Comparison of ENCODE assay signal across 21 cellular contexts in the genomic region with DNA sequence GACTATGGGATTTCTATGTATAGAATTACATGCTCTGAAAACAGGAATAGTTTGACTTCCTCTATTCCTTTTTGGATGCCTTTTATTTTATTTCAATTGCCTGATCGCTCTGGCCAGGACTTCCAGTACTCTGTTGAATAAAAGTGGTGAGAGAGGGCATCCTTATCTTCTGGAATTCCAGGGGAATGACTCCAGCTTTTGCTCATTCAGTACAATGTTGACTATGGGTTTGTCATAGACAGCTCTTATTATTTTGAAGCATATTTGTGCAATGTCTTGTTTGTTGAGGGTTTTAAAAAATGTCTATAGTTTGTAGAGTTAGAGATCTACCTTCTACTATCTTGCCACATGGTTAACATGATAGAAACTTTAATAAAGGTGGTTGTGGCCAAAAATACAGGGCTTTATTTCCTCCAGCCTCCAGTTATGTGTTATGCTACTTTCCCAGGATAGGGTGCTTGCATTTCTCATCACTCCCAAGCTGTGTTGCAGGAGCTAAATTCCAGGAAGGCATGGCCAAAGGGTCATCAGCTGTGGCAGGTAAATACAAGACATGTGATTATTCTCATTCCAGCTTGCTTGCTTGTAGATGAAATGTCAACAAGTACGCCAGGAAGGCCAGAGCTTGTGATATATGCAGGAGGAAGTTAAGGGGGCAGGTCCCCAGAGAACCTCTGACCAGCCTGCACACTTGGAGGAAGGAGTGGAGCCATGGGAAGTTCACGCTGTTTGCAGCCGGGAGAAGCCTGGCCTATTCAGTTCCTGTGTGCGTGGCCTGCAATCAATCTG.
DNase-seq lines count a peak whose midpoint lies in the region; ATAC-seq, FAIRE-seq and TF ChIP-seq lines count a peak whose summit lies in the region.
"Had no signal": no experiment of that assay in that cellular context is flagged by ENCODE, and none has a peak within 500 bp of the region (broad histone marks: within the 10 kb centered on the region; RNA-seq: fewer than 3 reads in every experiment).

No MANE protein-coding gene starts in this region.

- TF ChIP-seq POLR2A in stomach (IDR thresholded peaks at IDR 0.05) = no peak

- ATAC-seq in lower lobe of right lung (no peak), HG02759 (IDR thresholded peaks at IDR 0.05; ENCODE audit: unreplicated experiment) (no peak)

- H3K4me1 ChIP-seq in mesodermal cell (ENCODE audit: control insufficient read depth, insufficient read depth, low read length, poor library complexity, severe bottlenecking) (peaks cover 7% of the 10 kb centered on the region), stomach (no peaks in the 10 kb centered on the region), lower lobe of right lung (no peaks in the 10 kb centered on the region)

- TF ChIP-seq CTCF in choroid plexus epithelial cell (conservative IDR thresholded peaks at IDR 0.05; ENCODE audit: low read depth, low read length) (no peak), stomach (IDR thresholded peaks at IDR 0.05) (no peak), lower lobe of right lung (IDR thresholded peaks at IDR 0.05) (no peak)

- H3K27ac ChIP-seq in mesodermal cell (ENCODE audit: low read depth, low read length, severe bottlenecking) (peak overlapping the region; percentile 45), stomach (peak overlapping the region in 2 of 5 donors; percentile 10 to 16), lower lobe of right lung (no peak overlapping the region)
- H3K27ac ChIP-seq: PC-9 had no signal

- DNase-seq in OCI-M1 (lab: John Stamatoyannopoulos, UW) = peak; percentile 6
- DNase-seq in choroid plexus epithelial cell (ENCODE audit: low read depth) = peak; percentile 8
- peak; percentile 57 for DNase-seq in stomach
- no peak for DNase-seq in frontal cortex (ENCODE audit: low spot score in 2 of 2)
- no peak for DNase-seq in lower lobe of right lung
- DNase-seq in effector CD4-positive, alpha-beta T cell = no peak
- DNase-seq: C1 segment of cervical spinal cord; DMS79 treated with DMSO at 0.1 percent for 48 hours; GDM1; HCEC 1CT; NCI-H146; NCI-H345; NCI-H69; NK-92 treated with Interleukin-12 subunit alpha and Interleukin-12 subunit beta, amount 100 ng/mL, for 24 hours; PC-9; SK-N-SH had no signal

- H3K27me3 ChIP-seq in stomach (no peaks in the 10 kb centered on the region), lower lobe of right lung (ENCODE audit: low read depth) (no peaks in the 10 kb centered on the region)

- H3K4me3 ChIP-seq in choroid plexus epithelial cell (ENCODE audit: low read depth, low read length) (no peak overlapping the region), mesodermal cell (ENCODE audit: extremely low read depth, insufficient read depth, low read length, poor library complexity, severe bottlenecking) (no peak overlapping the region), stomach (no peak overlapping the region), lower lobe of right lung (no peak overlapping the region)
- H3K4me3 ChIP-seq: PC-9 had no signal

- intact Hi-C loops in stomach (cut with DNase I; ENCODE audit: low total_unique reads) (no loop called here), lower lobe of right lung (cut with DNase I) (no loop called here)

- 78% methylated on average over 3 of the region's 5 CpGs; no CpG with 5 or more reads in 1 of the 2 experiments for WGBS in mesodermal cell (ENCODE audit: insufficient coverage in 2 of 2), 2 experiments
- 13 to 25% (median 19%) methylated on average over 4 to 5 of the region's 5 CpGs for WGBS in stomach, 5 donors

- TF ChIP-seq EP300 in stomach (IDR thresholded peaks at IDR 0.05) = no peak

- FAIRE-seq in frontal cortex (lab: Jason Lieb, UNC) = no peak
- FAIRE-seq: GM12892, GM19239, HTR-8/SVneo had no signal

- H3K9me3 ChIP-seq in mesodermal cell (ENCODE audit: control insufficient read depth, low read length) (no peaks in the 10 kb centered on the region), stomach (no peaks in the 10 kb centered on the region), lower lobe of right lung (no peaks in the 10 kb centered on the region)
- H3K9me3 ChIP-seq: SK-N-SH had no signal

- no peaks in the 10 kb centered on the region for H3K36me3 ChIP-seq in mesodermal cell (ENCODE audit: control insufficient read depth, insufficient read depth, low read length)
- no peaks in the 10 kb centered on the region for H3K36me3 ChIP-seq in stomach
- no peaks in the 10 kb centered on the region for H3K36me3 ChIP-seq in lower lobe of right lung

Comparison
In these comparisons a context has a peak if more than half of its experiments do, and no peak if none do; other contexts are left out.
1. DNase-seq: peak in OCI-M1 (single experiment), choroid plexus epithelial cell (single experiment) and stomach (single experiment); none in frontal cortex (0 of 2), lower lobe of right lung (single experiment) and effector CD4-positive, alpha-beta T cell (single experiment).